Comparison of ENCODE assay signal across 18 cellular contexts in genomic region chr2:236706288-236706687, GRCh38.
DNase-seq lines count a peak whose midpoint lies in the region; ATAC-seq, FAIRE-seq and TF ChIP-seq lines count a peak whose summit lies in the region.
"Had no signal": no experiment of that assay in that cellular context is flagged by ENCODE, and none has a peak within 500 bp of the region (broad histone marks: within the 10 kb centered on the region; RNA-seq: fewer than 3 reads in every experiment).

No MANE protein-coding gene starts in this region.

- no peaks in the 10 kb centered on the region for H3K27me3 ChIP-seq in pancreas
- H3K27me3 ChIP-seq in right cardiac atrium (ENCODE audit: control insufficient read depth, insufficient read depth), result no peaks in the 10 kb centered on the region
- H3K27me3 ChIP-seq: BLaER1 treated with 17β-estradiol and CSF1 and Interleukin-3, amounts not matched to agents 10 nM and 100 nM had no signal

- peak; percentile 30 for DNase-seq in NCI-H2196 (lab: John Stamatoyannopoulos, UW; ENCODE audit: unreplicated experiment)
- DNase-seq in NCI-H2196 treated with DMSO at 0.1 percent for 48 hours (lab: John Stamatoyannopoulos, UW; ENCODE audit: unreplicated experiment), result no peak
- DNase-seq in NCI-H1105 treated with DMSO at 0.1 percent for 48 hours (lab: John Stamatoyannopoulos, UW), result peak; percentile 66
- DNase-seq in NCI-H774 (lab: John Stamatoyannopoulos, UW), result peak; percentile 14
- peak in 5 of 6 donors; percentile 25 to 73 (median 70) for DNase-seq in pancreas
- no peak for DNase-seq in right cardiac atrium
- DNase-seq in MV-4-11 (lab: John Stamatoyannopoulos, UW), result no peak
- DNase-seq: HFFc6, Kasumi-1, NCI-H1436, NCI-H2081, SHP77 treated with DMSO at 0.1 percent for 48 hours, T-helper 1 cell had no signal

- H3K36me3 ChIP-seq in pancreas, result no peaks in the 10 kb centered on the region
- H3K36me3 ChIP-seq: BLaER1 treated with 17β-estradiol and CSF1 and Interleukin-3, amounts not matched to agents 10 nM and 100 nM had no signal

- peaks cover 4 to 8% (median 6%) of the 10 kb centered on the region in 3 donors for H3K4me1 ChIP-seq in pancreas
- H3K4me1 ChIP-seq in right cardiac atrium (ENCODE audit: control insufficient read depth, insufficient read depth, low read length), result no peaks in the 10 kb centered on the region
- H3K4me1 ChIP-seq: A549 had no signal

- no peak overlapping the region for H3K4me3 ChIP-seq in pancreas
- H3K4me3 ChIP-seq in right cardiac atrium (ENCODE audit: low read length), result no peak overlapping the region
- H3K4me3 ChIP-seq: A549; BLaER1 treated with 17β-estradiol and CSF1 and Interleukin-3, amounts not matched to agents 10 nM and 100 nM had no signal

- no peak overlapping the region for H3K27ac ChIP-seq in pancreas
- H3K27ac ChIP-seq in right cardiac atrium (ENCODE audit: low read length), result no peak overlapping the region
- H3K27ac ChIP-seq: A549 had no signal

- intact Hi-C loops in pancreas (cut with DNase I), result no loop called here
- intact Hi-C loops in right cardiac atrium (cut with DNase I), result no loop called here

- H3K9me3 ChIP-seq in pancreas, result no peaks in the 10 kb centered on the region
- no peaks in the 10 kb centered on the region for H3K9me3 ChIP-seq in right cardiac atrium (ENCODE audit: control insufficient read depth, low read length)
- H3K9me3 ChIP-seq: A549; BLaER1 treated with 17β-estradiol and CSF1 and Interleukin-3, amounts not matched to agents 10 nM and 100 nM had no signal

- FAIRE-seq in pancreas (lab: Jason Lieb, UNC), result no peak
- FAIRE-seq: A549, GM19239 had no signal

- ATAC-seq in pancreas (peak in 3 of 4 donors; percentile 23 to 42 (median 28)), HG02642 (IDR thresholded peaks at IDR 0.05; ENCODE audit: poor library complexity, unreplicated experiment) (no peak), right cardiac atrium (no peak)
- ATAC-seq: A549, SK-N-SH treated with all-trans-retinoic acid at 6 μM for 48 hours had no signal

- WGBS in pancreas, 2 donors, result 23 to 24% methylated on average over 7 of the region's 7 CpGs
- WGBS in right cardiac atrium, result 82% methylated on average over 7 of the region's 7 CpGs

- no peak for TF ChIP-seq CTCF in pancreas (IDR thresholded peaks at IDR 0.05)

Comparison
In these comparisons a context has a peak if more than half of its experiments do, and no peak if none do; other contexts are left out.
1. DNase-seq: peak in NCI-H2196 (single experiment), NCI-H1105 treated with DMSO at 0.1 percent for 48 hours (single experiment), NCI-H774 (single experiment) and pancreas (5 of 6); none in NCI-H2196 treated with DMSO at 0.1 percent for 48 hours (single experiment), right cardiac atrium (0 of 3) and MV-4-11 (single experiment).
2. ATAC-seq: peak in pancreas (3 of 4); none in HG02642 (single experiment) and right cardiac atrium (0 of 2).